1 cellular context compared by ENCODE assay signal in genomic region chr3:37986479-37987314, GRCh38.
TF ChIP-seq lines count a peak whose summit lies in the region.

No MANE protein-coding gene starts in this region.

TF ChIP-seq in endothelial cell of umbilical vein, 7 proteins besides CTCF, POLR2A, EP300 and RAD21:
- TF ChIP-seq FOS (IDR thresholded peaks at IDR 0.05; ENCODE audit: borderline replicate concordance, insufficient read depth, low read length): no peak
- no peak for TF ChIP-seq MAX (IDR thresholded peaks at IDR 0.05; ENCODE audit: insufficient read depth, insufficient read length)
- no peak for TF ChIP-seq GATA2 (IDR thresholded peaks at IDR 0.05; ENCODE audit: insufficient read depth, insufficient read length, low read depth, low read length)
- TF ChIP-seq EZH2 (IDR thresholded peaks at IDR 0.05; ENCODE audit: borderline replicate concordance, low read depth, low read length, severe bottlenecking): no peak
